16 cellular contexts compared by ENCODE assay signal in the genomic region with DNA sequence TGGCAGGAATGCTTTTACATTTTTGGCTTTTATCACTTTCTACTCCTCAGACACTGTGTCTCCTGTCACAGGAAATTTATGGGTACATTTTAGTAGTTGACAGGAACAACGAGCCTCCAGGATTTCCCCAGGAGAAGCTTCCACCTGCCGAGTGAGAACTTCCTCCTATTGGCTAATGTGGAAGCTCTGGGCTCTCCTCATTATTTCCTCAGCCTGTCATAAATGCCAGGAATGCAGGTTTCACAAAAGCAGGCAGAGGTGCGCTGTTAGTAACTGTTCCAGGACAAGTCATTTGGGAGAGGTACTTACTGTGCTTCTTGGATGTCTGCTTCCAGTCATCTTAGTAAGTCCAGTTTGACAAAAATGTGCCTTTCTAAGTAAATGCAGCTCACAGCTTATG. TPM values are rescaled to one million over a fixed set of nuclear protein-coding genes. Genes with fewer than 3 reads are reported as not detected.
"Had no signal": no experiment of that assay in that cellular context is flagged by ENCODE, and none has a peak within 500 bp of the region (broad histone marks: within the 10 kb centered on the region; RNA-seq: fewer than 3 reads in every experiment).

No MANE protein-coding gene starts in this region.

- DNase-seq: activated B cell treated with CpG ODN at 0.5 μM for 24 hours; activated CD4-positive, alpha-beta T cell treated with anti-CD3 and anti-CD28 coated beads for 48 hours; activated CD8-positive, alpha-beta T cell treated with anti-CD3 and anti-CD28 coated beads for 36 hours; activated effector memory CD4-positive, alpha-beta T cell treated with anti-CD3 and anti-CD28 coated beads, Interleukin-2, amount 50 U/mL, for 16 hours; activated T-cell treated with anti-CD3 and anti-CD28 coated beads, Interleukin-2, amount 50 U/mL, for 48 hours; adrenal gland; dorsolateral prefrontal cortex; right lobe of liver; T-helper 17 cell; testis; upper lobe of right lung had no signal

- H3K9me3 ChIP-seq: adrenal gland, esophagus muscularis mucosa, right lobe of liver, testis, upper lobe of right lung had no signal

- H3K4me1 Mint-ChIP-seq: activated B cell treated with CpG ODN at 0.5 μM for 24 hours; activated naive CD4-positive, alpha-beta T cell treated with anti-CD3 and anti-CD28 coated beads, Interleukin-2, amount 50 U/mL, for 24 hours had no signal

- H3K27me3 ChIP-seq: adrenal gland, dorsolateral prefrontal cortex, esophagus muscularis mucosa, neural progenitor cell, right lobe of liver, testis, upper lobe of right lung had no signal

- H3K4me3 ChIP-seq: adrenal gland, dorsolateral prefrontal cortex, esophagus muscularis mucosa, neural progenitor cell, right lobe of liver, testis, upper lobe of right lung had no signal

- H3K4me3 Mint-ChIP-seq: activated B cell treated with CpG ODN at 0.5 μM for 24 hours; activated CD8-positive, alpha-beta T cell treated with anti-CD3 and anti-CD28 coated beads for 36 hours; activated naive CD4-positive, alpha-beta T cell treated with anti-CD3 and anti-CD28 coated beads, Interleukin-2, amount 50 U/mL, for 24 hours; neural progenitor cell; stimulated activated naive CD8-positive, alpha-beta T cell treated with anti-CD3 and anti-CD28 coated beads, Interleukin-15, Interleukin-2, amounts not matched to agents 100 ng/mL and 50 ng/mL, for 24 hours; T-helper 17 cell had no signal

- H3K4me1 ChIP-seq: adrenal gland, right lobe of liver had no signal

- ATAC-seq: activated CD8-positive, alpha-beta T cell treated with anti-CD3 and anti-CD28 coated beads for 36 hours; right lobe of liver; T-helper 17 cell; upper lobe of right lung had no signal

- H3K36me3 ChIP-seq: adrenal gland, esophagus muscularis mucosa, neural progenitor cell, right lobe of liver, upper lobe of right lung had no signal

- H3K27ac ChIP-seq: adrenal gland, dorsolateral prefrontal cortex, esophagus muscularis mucosa, neural progenitor cell, right lobe of liver, testis, upper lobe of right lung had no signal

- H3K9me3 Mint-ChIP-seq: activated CD8-positive, alpha-beta T cell treated with anti-CD3 and anti-CD28 coated beads for 36 hours; activated naive CD4-positive, alpha-beta T cell treated with anti-CD3 and anti-CD28 coated beads, Interleukin-2, amount 50 U/mL, for 24 hours; neural progenitor cell; stimulated activated naive CD8-positive, alpha-beta T cell treated with anti-CD3 and anti-CD28 coated beads, Interleukin-15, Interleukin-2, amounts not matched to agents 100 ng/mL and 50 ng/mL, for 24 hours had no signal

- H3K27ac Mint-ChIP-seq: activated B cell treated with CpG ODN at 0.5 μM for 24 hours; activated CD8-positive, alpha-beta T cell treated with anti-CD3 and anti-CD28 coated beads for 36 hours; activated naive CD4-positive, alpha-beta T cell treated with anti-CD3 and anti-CD28 coated beads, Interleukin-2, amount 50 U/mL, for 24 hours; neural progenitor cell; stimulated activated naive CD8-positive, alpha-beta T cell treated with anti-CD3 and anti-CD28 coated beads, Interleukin-15, Interleukin-2, amounts not matched to agents 100 ng/mL and 50 ng/mL, for 24 hours; T-helper 17 cell had no signal

RNA-seq across cellular contexts. Expression of gene CACNA1C, which starts 29.4 kb away (rescaled TPM):
- total RNA-seq: pulmonary artery endothelial cell had no signal
